In genomic region chr1:50847303-50847702, GRCh38 we compare ENCODE assay signal across 29 cellular contexts.
"Had no signal": no experiment of that assay in that cellular context is flagged by ENCODE, and none has a peak within 500 bp of the region (broad histone marks: within the 10 kb centered on the region; RNA-seq: fewer than 3 reads in every experiment).

No MANE protein-coding gene starts in this region.

- H3K27me3 Mint-ChIP-seq: stimulated activated memory B cell treated with anti-CD40 and anti-IgM and Interleukin-4, amounts not matched to agents 10 μg/mL and 1 μg/mL and 100 μg/mL, for 72 hours; stimulated activated naive B cell treated with anti-CD40 and anti-IgM and Interleukin-4, amounts not matched to agents 10 μg/mL and 1 μg/mL and 100 μg/mL, for 72 hours; stimulated activated naive CD8-positive, alpha-beta T cell treated with anti-CD3 and anti-CD28 coated beads, Interleukin-15, amount 100 ng/mL, for 72 hours; stimulated activated naive CD8-positive, alpha-beta T cell treated with anti-CD3 and anti-CD28 coated beads, Interleukin-15, Interleukin-2, amounts not matched to agents 100 ng/mL and 50 ng/mL, for 24 hours; type B pancreatic cell had no signal

- H3K4me3 ChIP-seq: stomach, suprapubic skin, testis, thoracic aorta, thyroid gland, tibial artery, tibial nerve, transverse colon, upper lobe of left lung, upper lobe of right lung, uterus, vagina had no signal

- H3K36me3 ChIP-seq: stomach, suprapubic skin, thoracic aorta, thyroid gland, tibial artery, tibial nerve, transverse colon, upper lobe of left lung, upper lobe of right lung, uterus, vagina had no signal

- H3K9me3 Mint-ChIP-seq: type B pancreatic cell had no signal

- H3K27ac Mint-ChIP-seq: stimulated activated effector memory CD8-positive, alpha-beta T cell treated with anti-CD3 and anti-CD28 coated beads, Interleukin-12 subunit alpha, Interleukin-12 subunit beta, amount 100 ng/mL, for 72 hours; stimulated activated memory B cell treated with anti-CD40 and anti-IgM and Interleukin-4, amounts not matched to agents 10 μg/mL and 1 μg/mL and 100 μg/mL, for 72 hours; stimulated activated naive B cell treated with anti-CD40 and anti-IgM and Interleukin-4, amounts not matched to agents 10 μg/mL and 1 μg/mL and 100 μg/mL, for 72 hours; stimulated activated naive CD8-positive, alpha-beta T cell treated with anti-CD3 and anti-CD28 coated beads, Interleukin-15, amount 100 ng/mL, for 72 hours; stimulated activated naive CD8-positive, alpha-beta T cell treated with anti-CD3 and anti-CD28 coated beads, Interleukin-15, Interleukin-2, amounts not matched to agents 100 ng/mL and 50 ng/mL, for 24 hours; type B pancreatic cell had no signal

- ATAC-seq: stimulated activated effector memory CD8-positive, alpha-beta T cell treated with anti-CD3 and anti-CD28 coated beads, Interleukin-12 subunit alpha, Interleukin-12 subunit beta, amount 100 ng/mL, for 72 hours; stimulated activated memory B cell treated with anti-CD40 and anti-IgM and Interleukin-4, amounts not matched to agents 10 μg/mL and 1 μg/mL and 100 μg/mL, for 72 hours; stimulated activated naive B cell treated with anti-CD40 and anti-IgM and Interleukin-4, amounts not matched to agents 10 μg/mL and 1 μg/mL and 100 μg/mL, for 72 hours; stimulated activated naive CD8-positive, alpha-beta T cell treated with anti-CD3 and anti-CD28 coated beads, Interleukin-15, amount 100 ng/mL, for 72 hours; stimulated activated naive CD8-positive, alpha-beta T cell treated with anti-CD3 and anti-CD28 coated beads, Interleukin-15, Interleukin-2, amounts not matched to agents 100 U/mL and 50 U/mL, for 24 hours; upper lobe of right lung had no signal

- H3K9me3 ChIP-seq: stomach, testis, thyroid gland, transverse colon, upper lobe of left lung, upper lobe of right lung, vagina had no signal

- FAIRE-seq: urothelium cell line had no signal

- H3K36me3 Mint-ChIP-seq: stimulated activated effector memory CD8-positive, alpha-beta T cell treated with anti-CD3 and anti-CD28 coated beads, Interleukin-12 subunit alpha, Interleukin-12 subunit beta, amount 100 ng/mL, for 72 hours had no signal

- H3K27ac ChIP-seq: stomach, suprapubic skin, testis, thoracic aorta, thyroid gland, tibial artery, tibial nerve, transverse colon, upper lobe of left lung, upper lobe of right lung, uterus, vagina had no signal

- H3K4me1 ChIP-seq: suprapubic skin, testis, tibial nerve, upper lobe of left lung, upper lobe of right lung, uterus, vagina had no signal

- DNase-seq: stimulated activated CD4-positive, alpha-beta T cell treated with anti-CD3 and anti-CD28 coated beads, Interleukin-2, amount 100 ng/mL, for 48 hours; stimulated activated CD4-positive, alpha-beta T cell treated with anti-CD3 and anti-CD28 coated beads, Interleukin-4, amount 100 ng/mL, for 1 hour; stimulated activated CD4-positive, alpha-beta T cell treated with anti-CD3 and anti-CD28 coated beads, Interleukin-4, amount 100 ng/mL, for 24 hours; stimulated activated CD4-positive, alpha-beta T cell treated with anti-CD3 and anti-CD28 coated beads, Interleukin-4, amount 100 ng/mL, for 4 hours; stimulated activated CD8-positive, alpha-beta memory T cell treated with anti-CD3 and anti-CD28 coated beads, Interleukin-4, amount 100 ng/mL, for 48 hours; stimulated activated naive B cell treated with anti-CD40 and anti-IgM and Interleukin-4, amounts not matched to agents 10 μg/mL and 1 μg/mL and 100 μg/mL, for 72 hours; stimulated activated naive CD4-positive, alpha-beta T cell; stimulated activated naive CD4-positive, alpha-beta T cell treated with Interleukin-2 at 50 U/mL for 16 hours; stimulated activated naive CD8-positive, alpha-beta T cell treated with anti-CD3 and anti-CD28 coated beads, Interleukin-15, amount 100 ng/mL, for 72 hours; stimulated activated naive CD8-positive, alpha-beta T cell treated with anti-CD3 and anti-CD28 coated beads, Interleukin-15, Interleukin-2, amounts not matched to agents 100 U/mL and 50 U/mL, for 24 hours; stomach; substantia nigra; testis; thyroid gland; tibial artery; transverse colon; trophoblast cell; upper lobe of left lung; upper lobe of right lung; uterus had no signal

- H3K4me3 Mint-ChIP-seq: stimulated activated effector memory CD8-positive, alpha-beta T cell treated with anti-CD3 and anti-CD28 coated beads, Interleukin-12 subunit alpha, Interleukin-12 subunit beta, amount 100 ng/mL, for 72 hours; stimulated activated memory B cell treated with anti-CD40 and anti-IgM and Interleukin-4, amounts not matched to agents 10 μg/mL and 1 μg/mL and 100 μg/mL, for 72 hours; stimulated activated naive B cell treated with anti-CD40 and anti-IgM and Interleukin-4, amounts not matched to agents 10 μg/mL and 1 μg/mL and 100 μg/mL, for 72 hours; stimulated activated naive CD8-positive, alpha-beta T cell treated with anti-CD3 and anti-CD28 coated beads, Interleukin-15, amount 100 ng/mL, for 72 hours; stimulated activated naive CD8-positive, alpha-beta T cell treated with anti-CD3 and anti-CD28 coated beads, Interleukin-15, Interleukin-2, amounts not matched to agents 100 ng/mL and 50 ng/mL, for 24 hours; type B pancreatic cell had no signal

- H3K27me3 ChIP-seq: stomach, suprapubic skin, testis, thyroid gland, tibial artery, tibial nerve, transverse colon, upper lobe of left lung, upper lobe of right lung, uterus, vagina had no signal
